In genomic region chr1:177983824-177984528, GRCh38 we compare ENCODE assay signal across 9 cellular contexts. TPM values are rescaled to one million over a fixed set of nuclear protein-coding genes. Genes with fewer than 3 reads are reported as not detected.
DNase-seq lines count a peak whose midpoint lies in the region; ATAC-seq, FAIRE-seq and TF ChIP-seq lines count a peak whose summit lies in the region.
"Had no signal": no experiment of that assay in that cellular context is flagged by ENCODE, and none has a peak within 500 bp of the region (broad histone marks: within the 10 kb centered on the region; RNA-seq: fewer than 3 reads in every experiment).

No MANE protein-coding gene starts in this region.

- H3K4me3 Mint-ChIP-seq in neural crest cell, result no peak overlapping the region
- H3K4me3 Mint-ChIP-seq: activated naive CD8-positive, alpha-beta T cell had no signal

- FAIRE-seq in GM19239 (lab: Jason Lieb, UNC), result no peak

- peak; percentile 92 for ATAC-seq in esophagus mucosa

- no peaks in the 10 kb centered on the region for H3K27me3 Mint-ChIP-seq in neural crest cell (ENCODE audit: low read depth)
- H3K27me3 Mint-ChIP-seq: activated naive CD8-positive, alpha-beta T cell had no signal

- H3K9me3 Mint-ChIP-seq in neural crest cell, result peaks cover 9% of the 10 kb centered on the region

- DNase-seq in EL, result peak; percentile 87
- peak; percentile 26 for DNase-seq in NCI-H82 treated with DMSO at 0.1 percent for 48 hours (lab: John Stamatoyannopoulos, UW; ENCODE audit: unreplicated experiment)
- DNase-seq in neural crest cell (ENCODE audit: low read depth, low spot score), result peak; percentile 14
- DNase-seq in GM19239 (ENCODE audit: insufficient read length, low spot score), result no peak
- DNase-seq in activated gamma-delta T cell (lab: John Stamatoyannopoulos, UW), result no peak
- DNase-seq in SIG-M5 (lab: John Stamatoyannopoulos, UW), result no peak
- DNase-seq in T-helper 1 cell, result no peak

- no peak overlapping the region for H3K27ac Mint-ChIP-seq in neural crest cell (ENCODE audit: unreplicated experiment)
- H3K27ac Mint-ChIP-seq: activated naive CD8-positive, alpha-beta T cell had no signal

- TF ChIP-seq CTCF in neural crest cell (conservative IDR thresholded peaks at IDR 0.05), result no peak

- H3K36me3 Mint-ChIP-seq in neural crest cell (ENCODE audit: low read depth), result peaks cover 11% of the 10 kb centered on the region
- H3K36me3 Mint-ChIP-seq: activated naive CD8-positive, alpha-beta T cell had no signal

- H3K4me1 Mint-ChIP-seq in neural crest cell, result peaks cover 5% of the 10 kb centered on the region

RNA-seq across cellular contexts. Expression of gene SEC16B, which starts 14.1 kb away (rescaled TPM):
- total RNA-seq in esophagus mucosa (1.4 TPM), neural crest cell (1.4 and 2.1 TPM in 2 replicates)

Comparison
In these comparisons a context has a peak if more than half of its experiments do, and no peak if none do; other contexts are left out.
1. DNase-seq: peak in EL (single experiment), NCI-H82 treated with DMSO at 0.1 percent for 48 hours (single experiment) and neural crest cell (single experiment); none in GM19239 (single experiment), activated gamma-delta T cell (single experiment), SIG-M5 (single experiment) and T-helper 1 cell (0 of 5).